In the genomic region with DNA sequence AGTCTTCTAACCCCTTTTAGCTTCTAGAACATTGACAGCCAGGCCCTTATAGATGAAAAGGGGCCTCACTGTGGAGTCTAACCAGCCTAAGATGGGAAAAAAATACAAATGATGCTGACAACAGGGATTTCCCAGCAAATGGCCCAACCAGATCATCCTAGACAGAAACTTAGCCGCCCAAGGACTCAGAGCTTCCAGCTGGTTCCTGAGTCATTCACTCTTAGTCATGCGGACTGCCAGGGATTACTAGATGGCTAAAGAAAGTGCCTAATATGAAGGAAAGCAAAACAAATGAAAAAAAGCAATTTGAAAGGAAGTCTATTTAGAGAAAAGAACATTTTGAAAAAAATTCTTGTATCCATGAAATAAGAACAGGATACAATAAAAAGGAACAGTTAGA, we compare ENCODE assay signal across 10 cellular contexts. TPM values are rescaled to one million over a fixed set of nuclear protein-coding genes. Genes with fewer than 3 reads are reported as not detected.
DNase-seq lines count a peak whose midpoint lies in the region; ATAC-seq and TF ChIP-seq lines count a peak whose summit lies in the region.
"Had no signal": no experiment of that assay in that cellular context is flagged by ENCODE, and none has a peak within 500 bp of the region (broad histone marks: within the 10 kb centered on the region; RNA-seq: fewer than 3 reads in every experiment).

No MANE protein-coding gene starts in this region.

- peaks cover 9% of the 10 kb centered on the region for H3K9me3 Mint-ChIP-seq in activated CD8-positive, alpha-beta T cell treated with anti-CD3 and anti-CD28 coated beads for 36 hours
- no peaks in the 10 kb centered on the region for H3K9me3 Mint-ChIP-seq in activated CD8-positive, alpha-beta T cell treated with anti-CD3 and anti-CD28 coated beads, Interleukin-2, amount 10 ng/mL, durations not matched to agents 7 days and 5 days (ENCODE audit: insufficient read depth)

- no peak for ATAC-seq in activated CD8-positive, alpha-beta T cell treated with anti-CD3 and anti-CD28 coated beads for 36 hours
- ATAC-seq in activated CD8-positive, alpha-beta T cell treated with anti-CD3 and anti-CD28 coated beads, Interleukin-2, amount 10 ng/mL, durations not matched to agents 7 days and 5 days = no peak
- ATAC-seq in HG02588 (IDR thresholded peaks at IDR 0.05; ENCODE audit: unreplicated experiment) (no peak), HG02970 (IDR thresholded peaks at IDR 0.05; ENCODE audit: low FRiP score, unreplicated experiment) (no peak)

- H3K27me3 Mint-ChIP-seq in activated CD8-positive, alpha-beta T cell treated with anti-CD3 and anti-CD28 coated beads for 36 hours = no peaks in the 10 kb centered on the region
- H3K27me3 Mint-ChIP-seq in activated CD8-positive, alpha-beta T cell treated with anti-CD3 and anti-CD28 coated beads, Interleukin-2, amount 10 ng/mL, durations not matched to agents 7 days and 5 days (ENCODE audit: low read depth) = no peaks in the 10 kb centered on the region

- H3K27ac Mint-ChIP-seq in activated CD8-positive, alpha-beta T cell treated with anti-CD3 and anti-CD28 coated beads for 36 hours = peak overlapping the region; percentile 76
- H3K27ac Mint-ChIP-seq in activated CD8-positive, alpha-beta T cell treated with anti-CD3 and anti-CD28 coated beads, Interleukin-2, amount 10 ng/mL, durations not matched to agents 7 days and 5 days = no peak overlapping the region

- DNase-seq in activated CD8-positive, alpha-beta T cell treated with anti-CD3 and anti-CD28 coated beads for 36 hours = no peak
- no peak for DNase-seq in activated CD8-positive, alpha-beta T cell treated with anti-CD3 and anti-CD28 coated beads, Interleukin-2, amount 10 ng/mL, durations not matched to agents 7 days and 5 days
- DNase-seq in T1000 (lab: John Stamatoyannopoulos, UW) = peak; percentile 24
- DNase-seq in fibroblast of mammary gland (ENCODE audit: low read depth) = peak; percentile 94
- DNase-seq in skeletal muscle cell (ENCODE audit: low read depth) = peak; percentile 75
- no peak for DNase-seq in SKM-1 treated with dmso at 0.1 percent for 144 hours (lab: John Stamatoyannopoulos, UW; ENCODE audit: unreplicated experiment)
- DNase-seq: AML-193, NCI-H1048 had no signal

- H3K4me3 ChIP-seq in fibroblast of mammary gland (ENCODE audit: control insufficient read depth, low read depth, low read length) = no peak overlapping the region
- no peak overlapping the region for H3K4me3 ChIP-seq in skeletal muscle cell (ENCODE audit: low read depth, low read length)

- no peak for TF ChIP-seq CTCF in activated CD8-positive, alpha-beta T cell treated with anti-CD3 and anti-CD28 coated beads for 36 hours (IDR thresholded peaks at IDR 0.05)
- no peak for TF ChIP-seq CTCF in fibroblast of mammary gland (conservative IDR thresholded peaks at IDR 0.05; ENCODE audit: control insufficient read depth, insufficient read depth, low read depth, low read length)

- intact Hi-C loops in activated CD8-positive, alpha-beta T cell treated with anti-CD3 and anti-CD28 coated beads for 36 hours (cut with micrococcal nuclease) = loop anchor here (10.0 kb wide), 1 partner anchor 273 kb away; the partner anchor contains the start of gene ANXA11

- peaks cover 71% of the 10 kb centered on the region for H3K4me1 Mint-ChIP-seq in activated CD8-positive, alpha-beta T cell treated with anti-CD3 and anti-CD28 coated beads for 36 hours (ENCODE audit: low read depth)
- peaks cover 78% of the 10 kb centered on the region for H3K4me1 Mint-ChIP-seq in activated CD8-positive, alpha-beta T cell treated with anti-CD3 and anti-CD28 coated beads, Interleukin-2, amount 10 ng/mL, durations not matched to agents 7 days and 5 days (ENCODE audit: low read depth)

- H3K4me3 Mint-ChIP-seq in activated CD8-positive, alpha-beta T cell treated with anti-CD3 and anti-CD28 coated beads for 36 hours = no peak overlapping the region
- no peak overlapping the region for H3K4me3 Mint-ChIP-seq in activated CD8-positive, alpha-beta T cell treated with anti-CD3 and anti-CD28 coated beads, Interleukin-2, amount 10 ng/mL, durations not matched to agents 7 days and 5 days

- CTCF ChIA-PET in activated CD8-positive, alpha-beta T cell treated with anti-CD3 and anti-CD28 coated beads for 36 hours (lab: Charles Lee) = interaction anchor here (1.0 to 37.8 kb wide), 4 partner anchors 9 to 29 kb away, joined by 3 to 1114 read pairs (median 4); no protein-coding TSS in a partner anchor
- CTCF ChIA-PET in activated CD8-positive, alpha-beta T cell treated with anti-CD3 and anti-CD28 coated beads, Interleukin-2, amount 10 ng/mL, durations not matched to agents 7 days and 5 days (lab: Charles Lee) = interaction anchor here (1.0 to 1.9 kb wide), 3 partner anchors 10 to 27 kb away, joined by 3 to 13 read pairs (median 7); no protein-coding TSS in a partner anchor

- peaks cover 61% of the 10 kb centered on the region for H3K36me3 Mint-ChIP-seq in activated CD8-positive, alpha-beta T cell treated with anti-CD3 and anti-CD28 coated beads for 36 hours (ENCODE audit: low read depth)
- H3K36me3 Mint-ChIP-seq in activated CD8-positive, alpha-beta T cell treated with anti-CD3 and anti-CD28 coated beads, Interleukin-2, amount 10 ng/mL, durations not matched to agents 7 days and 5 days (ENCODE audit: low read depth) = peaks cover 73% of the 10 kb centered on the region

- POLR2A ChIA-PET in activated CD8-positive, alpha-beta T cell treated with anti-CD3 and anti-CD28 coated beads for 36 hours (lab: Charles Lee) = interaction anchor here (0.9 to 16.7 kb wide), 7 partner anchors 9 to 21 kb away, joined by 3 to 223 read pairs (median 4); no protein-coding TSS in a partner anchor
- POLR2A ChIA-PET in activated CD8-positive, alpha-beta T cell treated with anti-CD3 and anti-CD28 coated beads, Interleukin-2, amount 10 ng/mL, durations not matched to agents 7 days and 5 days (lab: Charles Lee) = interaction anchor here (1.0 to 4.7 kb wide), 3 partner anchors 10 to 17 kb away, joined by 3 to 18 read pairs (median 3); no protein-coding TSS in a partner anchor

RNA-seq across cellular contexts. Expression of gene TSPAN14, which starts 23.7 kb away (rescaled TPM):
- total RNA-seq in activated CD8-positive, alpha-beta T cell treated with anti-CD3 and anti-CD28 coated beads for 36 hours = 10 to 100 TPM; 43.9 to 45.5 TPM
- 100 to 1,000 TPM; 109 to 117 TPM for total RNA-seq in activated CD8-positive, alpha-beta T cell treated with anti-CD3 and anti-CD28 coated beads, Interleukin-2, amount 10 ng/mL, durations not matched to agents 7 days and 5 days

RNA-seq across cellular contexts. Expression of gene SH2D4B, which starts 59.9 kb away (rescaled TPM):
- total RNA-seq in activated CD8-positive, alpha-beta T cell treated with anti-CD3 and anti-CD28 coated beads for 36 hours = under 1 TPM; 0.11 to 0.20 TPM
- total RNA-seq in activated CD8-positive, alpha-beta T cell treated with anti-CD3 and anti-CD28 coated beads, Interleukin-2, amount 10 ng/mL, durations not matched to agents 7 days and 5 days = under 1 TPM; 0.13 to 0.21 TPM

Comparison
In these comparisons a context has a peak if more than half of its experiments do, and no peak if none do; other contexts are left out.
1. DNase-seq: peak in T1000 (single experiment), fibroblast of mammary gland (single experiment) and skeletal muscle cell (single experiment); none in activated CD8-positive, alpha-beta T cell treated with anti-CD3 and anti-CD28 coated beads for 36 hours (single experiment), activated CD8-positive, alpha-beta T cell treated with anti-CD3 and anti-CD28 coated beads, Interleukin-2, amount 10 ng/mL, durations not matched to agents 7 days and 5 days (single experiment) and SKM-1 treated with dmso at 0.1 percent for 144 hours (single experiment).